In genomic region chr19:17346109-17346671, GRCh38 we compare ENCODE assay signal across 1 cellular context.
TF ChIP-seq lines count a peak whose summit lies in the region.

No MANE protein-coding gene starts in this region.

TF ChIP-seq in HEK293, 187 proteins besides CTCF, POLR2A, EP300 and RAD21 (continued from another document and continues in another):
- TF ChIP-seq ZNF148 (tag by site-specific recombination; IDR thresholded peaks at IDR 0.05; ENCODE audit: borderline replicate concordance) (no peak), HIC1 (tag by site-specific recombination; IDR thresholded peaks at IDR 0.05) (no peak), ZBTB48 (tag by site-specific recombination; IDR thresholded peaks at IDR 0.05) (no peak), ZBTB10 (tag by site-specific recombination; IDR thresholded peaks at IDR 0.05) (peak; percentile 76), ZSCAN30 (tag by site-specific recombination; IDR thresholded peaks at IDR 0.05) (no peak; the same call in 1 of the 2 replicates), PRDM6 (tag by site-specific recombination; IDR thresholded peaks at IDR 0.05) (no peak), ZNF518A (tag by site-specific recombination; conservative IDR thresholded peaks at IDR 0.05; ENCODE audit: low read depth) (no peak), GLIS2 (tag by site-specific recombination; IDR thresholded peaks at IDR 0.05) (peak; percentile 50), ZBTB6 (tag by site-specific recombination; IDR thresholded peaks at IDR 0.05) (no peak), ZSCAN18 (tag by site-specific recombination; IDR thresholded peaks at IDR 0.05) (no peak), ZBTB11 (tag by site-specific recombination; conservative IDR thresholded peaks at IDR 0.05; ENCODE audit: low read depth) (0 out of 2 replicates have a peak, but pooled peaks have one; percentile 14), BCL11B (tag by site-specific recombination; IDR thresholded peaks at IDR 0.05; ENCODE audit: low read depth) (no peak), ZBTB20 (tag by site-specific recombination; IDR thresholded peaks at IDR 0.05) (no peak), ZNF768 (tag by site-specific recombination; IDR thresholded peaks at IDR 0.05) (no peak), ZSCAN5A (tag by site-specific recombination; IDR thresholded peaks at IDR 0.05) (no peak), ZNF501 (tag by site-specific recombination; IDR thresholded peaks at IDR 0.05) (no peak), PATZ1 (tag by site-specific recombination; IDR thresholded peaks at IDR 0.05) (peak; percentile 49), PBX3 (CRISPR knock-in tag; IDR thresholded peaks at IDR 0.05) (no peak), SCRT1 (tag by site-specific recombination; IDR thresholded peaks at IDR 0.05; ENCODE audit: borderline replicate concordance) (no peak), ZNF626 (tag by site-specific recombination; IDR thresholded peaks at IDR 0.05) (no peak), ZNF223 (tag by site-specific recombination; IDR thresholded peaks at IDR 0.05) (no peak), YY2 (tag by site-specific recombination; IDR thresholded peaks at IDR 0.05) (0 out of 2 replicates have a peak, but pooled peaks have one; percentile 12), ZNF169 (tag by site-specific recombination; IDR thresholded peaks at IDR 0.05) (no peak)
